In the genomic region with DNA sequence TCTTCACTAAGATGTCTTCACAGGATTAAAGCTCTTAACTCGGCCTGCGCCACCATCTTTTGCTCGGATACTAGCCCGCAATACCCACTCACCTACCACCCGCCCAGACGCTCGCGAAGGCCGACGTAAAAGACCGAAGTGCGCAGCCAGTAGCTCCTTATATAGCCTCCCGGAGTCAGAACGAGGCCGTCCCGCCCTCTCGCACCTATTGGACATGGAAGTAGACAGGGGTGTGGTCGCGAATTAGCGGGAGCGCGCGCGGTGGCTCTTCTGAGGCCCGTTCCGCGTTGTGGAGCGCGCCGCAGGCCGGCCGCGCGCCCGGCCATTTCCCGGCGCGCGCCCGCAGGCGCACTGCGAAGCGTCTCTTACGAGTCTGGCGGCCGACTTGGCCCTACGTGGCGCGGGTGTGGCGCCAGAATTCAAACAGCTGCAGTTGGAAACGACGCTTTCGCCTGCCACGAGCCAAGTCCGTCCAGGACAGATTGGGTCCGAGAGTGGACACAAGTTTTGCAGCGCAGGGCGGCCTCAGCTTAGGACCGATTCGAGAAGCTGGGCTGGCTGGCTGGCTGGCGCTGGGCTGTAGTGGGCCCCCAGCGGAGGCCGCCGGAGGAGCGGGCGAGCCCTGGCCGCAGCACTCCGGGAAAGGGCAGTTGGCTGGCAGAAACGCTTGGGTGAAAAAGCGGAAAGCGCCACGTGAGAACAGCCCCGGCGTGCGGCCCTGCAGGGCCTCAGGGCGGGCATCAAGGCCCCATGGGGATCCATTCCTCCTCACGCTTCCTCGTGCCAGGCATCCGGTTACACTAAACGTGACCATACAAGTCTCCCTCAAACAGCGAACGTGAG, we compare ENCODE assay signal across 8 cellular contexts. TPM values are rescaled to one million over a fixed set of nuclear protein-coding genes. Genes with fewer than 3 reads are reported as not detected.
DNase-seq lines count a peak whose midpoint lies in the region; ATAC-seq, FAIRE-seq and TF ChIP-seq lines count a peak whose summit lies in the region.

No MANE protein-coding gene starts in this region.

- no peaks in the 10 kb centered on the region; a peak in 1 of 5 replicates for H3K27me3 ChIP-seq in HepG2 (ENCODE audit: control insufficient read depth in 1 of 2, insufficient read depth in 2 of 2, low read length in 2 of 2)

- POLR2A ChIA-PET in activated CD4-positive, alpha-beta T cell treated with anti-CD3 and anti-CD28 coated beads, Interleukin-2, amount 10 ng/mL, durations not matched to agents 7 days and 5 days (lab: Charles Lee): interaction anchor here (0.6 to 5.2 kb wide), 4 partner anchors 9 to 84 kb away, joined by 3 to 109 read pairs (median 15); partner anchors contain the start of gene SYNCRIP
- POLR2A ChIA-PET in HepG2 (lab: Yijun Ruan, JAX): interaction anchor here (0.7 to 5.5 kb wide), 27 partner anchors 9 to 318 kb away, joined by 3 to 245 read pairs (median 7); partner anchors contain the start of genes NT5E, SNX14 and SYNCRIP

- FAIRE-seq in HepG2 (lab: Jason Lieb, UNC): peak; percentile 58

- peaks cover 0 to 4% of the 10 kb centered on the region in 2 experiments; a peak in 1 of 5 replicates for H3K36me3 ChIP-seq in HepG2 (replicated peaks in 1 of 2; ENCODE audit: control insufficient read depth in 1 of 2, insufficient read depth in 2 of 2, low read length in 2 of 2)

- WGBS in HepG2 (ENCODE audit: low lambda C conversion rate): 1% methylated on average over 27 of the region's 82 CpGs

- intact Hi-C loops in HepG2 (cut with micrococcal nuclease; ENCODE audit: unreplicated experiment): loop anchor here (1.0 to 10.0 kb wide), 4 partner anchors 19 to 186 kb away; partner anchors contain the start of gene SNX14

- H2AFZ ChIP-seq in HepG2 (ENCODE audit: low read length): no peak overlapping the region

- H3K4me1 ChIP-seq in HepG2 (ENCODE audit: insufficient read depth, low read length): peaks cover 34% of the 10 kb centered on the region

- peak overlapping the region; percentile 92 to 97 (median 93) for H3K4me3 ChIP-seq in HepG2 (replicated peaks in 1 of 3; ENCODE audit: insufficient read depth in 1 of 3, low read depth in 2 of 3, low read length in 3 of 3)

- peak overlapping the region; percentile 94 for H3K4me2 ChIP-seq in HepG2 (ENCODE audit: low read depth, low read length)

- no peaks in the 10 kb centered on the region for H3K27me3 Mint-ChIP-seq in activated CD4-positive, alpha-beta T cell treated with anti-CD3 and anti-CD28 coated beads, Interleukin-2, amount 10 ng/mL, durations not matched to agents 7 days and 5 days

- no peaks in the 10 kb centered on the region for H3K9me3 ChIP-seq in HepG2 (ENCODE audit: low read length)

- H3K36me3 Mint-ChIP-seq in activated CD4-positive, alpha-beta T cell treated with anti-CD3 and anti-CD28 coated beads, Interleukin-2, amount 10 ng/mL, durations not matched to agents 7 days and 5 days (ENCODE audit: low read depth): peaks cover 55% of the 10 kb centered on the region

- 0 out of 2 replicates have a peak, but pooled peaks have one; percentile 14 for TF ChIP-seq CTCF in HepG2 (CRISPR knock-in tag; IDR thresholded peaks at IDR 0.05)

- peak overlapping the region; percentile 97 for H3K27ac ChIP-seq in HepG2 (ENCODE audit: extremely low read length, insufficient read depth, low read length)

- peaks cover 48% of the 10 kb centered on the region for H3K79me2 ChIP-seq in HepG2 (ENCODE audit: insufficient read depth, low read length)

- H3K9me3 Mint-ChIP-seq in activated CD4-positive, alpha-beta T cell treated with anti-CD3 and anti-CD28 coated beads, Interleukin-2, amount 10 ng/mL, durations not matched to agents 7 days and 5 days: peaks cover 2% of the 10 kb centered on the region

- TF ChIP-seq RAD21 in HepG2 (CRISPR knock-in tag; IDR thresholded peaks at IDR 0.05): peak; percentile 63

- peak overlapping the region; percentile 97 for H3K9ac ChIP-seq in HepG2 (ENCODE audit: insufficient read depth, low read depth, low read length)

- no TSS peak for BruUV-seq in HepG2 (replicated peaks; lab: Mats Ljungman, UMichigan)

- peak; percentile 73 to 99 (median 95) for DNase-seq in C1 segment of cervical spinal cord (lab: John Stamatoyannopoulos, UW)
- peak; percentile 97 to 99 for DNase-seq in NCI-H526 (lab: John Stamatoyannopoulos, UW)
- peak; percentile 97 for DNase-seq in activated CD4-positive, alpha-beta T cell treated with anti-CD3 and anti-CD28 coated beads, Interleukin-2, amount 10 ng/mL, durations not matched to agents 7 days and 5 days
- DNase-seq in dedifferentiated amniotic fluid mesenchymal stem cell (ENCODE audit: extremely low spot score): peak; percentile 98
- peak; percentile 96 for DNase-seq in HepG2 (ENCODE audit: low spot score)
- peak; percentile 95 to 97 for DNase-seq in stimulated activated CD4-positive, alpha-beta T cell treated with anti-CD3 and anti-CD28 coated beads, Interleukin-2, amount 100 ng/mL, for 48 hours

- peak overlapping the region; percentile 98 for H3K4me3 Mint-ChIP-seq in activated CD4-positive, alpha-beta T cell treated with anti-CD3 and anti-CD28 coated beads, Interleukin-2, amount 10 ng/mL, durations not matched to agents 7 days and 5 days

- TF ChIP-seq EP300 in HepG2 (IDR thresholded peaks at IDR 0.05; ENCODE audit: low read depth in 2 of 2, low read length in 2 of 2): peak in 1 of 2 experiments; percentile 19; a peak in 2 of 4 replicates
- TF ChIP-seq EP300 in HepG2 (CRISPR knock-in tag; IDR thresholded peaks at IDR 0.05; ENCODE audit: borderline replicate concordance): no peak; the same call in 1 of the 2 replicates

- H4K20me1 ChIP-seq in HepG2 (ENCODE audit: insufficient read depth, low read length): peaks cover 37% of the 10 kb centered on the region

- peak; percentile 86 for ATAC-seq in GM19328 (IDR thresholded peaks at IDR 0.05; ENCODE audit: unreplicated experiment)
- peak; percentile 68 for ATAC-seq in HG03469 (IDR thresholded peaks at IDR 0.05; ENCODE audit: unreplicated experiment)
- ATAC-seq in HepG2: peak; percentile 80

- peak; percentile 100 for TF ChIP-seq POLR2A in HepG2 (IDR thresholded peaks at IDR 0.05; ENCODE audit: insufficient read depth in 1 of 2, low read depth in 2 of 2, low read length in 2 of 2)

- H3K27ac Mint-ChIP-seq in activated CD4-positive, alpha-beta T cell treated with anti-CD3 and anti-CD28 coated beads, Interleukin-2, amount 10 ng/mL, durations not matched to agents 7 days and 5 days: peak overlapping the region; percentile 96

- in situ Hi-C loops in HepG2 (cut with HindIII; ENCODE audit: extremely low pct_ligation_motif_present, low pct_unique_long_range_greater_than_20kb): loop anchor here (5.0 kb wide), 1 partner anchor 37 kb away; the partner anchor contains the start of gene SYNCRIP

- CTCF ChIA-PET in activated CD4-positive, alpha-beta T cell treated with anti-CD3 and anti-CD28 coated beads, Interleukin-2, amount 10 ng/mL, durations not matched to agents 7 days and 5 days (lab: Charles Lee): interaction anchor here (0.9 to 1.9 kb wide), 9 partner anchors 9 to 233 kb away, joined by 3 to 7 read pairs (median 6); partner anchors contain the start of gene SYNCRIP
- CTCF ChIA-PET in HepG2 (lab: Yijun Ruan, JAX; ENCODE audit: low intra/inter-chr PET ratio, low total read pairs): no interaction called here

- H3K4me1 Mint-ChIP-seq in activated CD4-positive, alpha-beta T cell treated with anti-CD3 and anti-CD28 coated beads, Interleukin-2, amount 10 ng/mL, durations not matched to agents 7 days and 5 days: peaks cover 51% of the 10 kb centered on the region

TF ChIP-seq in HepG2, 621 proteins besides CTCF, POLR2A, EP300 and RAD21 (continues in another document):
- TF ChIP-seq ELF4 (CRISPR knock-in tag; IDR thresholded peaks at IDR 0.05; ENCODE audit: borderline replicate concordance): no peak
- peak; percentile 88 for TF ChIP-seq IKZF4 (CRISPR knock-in tag; IDR thresholded peaks at IDR 0.05; ENCODE audit: borderline replicate concordance, low read depth, not compliant biosample characterization)
- TF ChIP-seq NRL (CRISPR knock-in tag; IDR thresholded peaks at IDR 0.05; ENCODE audit: borderline replicate concordance): peak; percentile 71
- peak; percentile 68; the same call in 1 of the 2 replicates for TF ChIP-seq REL (CRISPR knock-in tag; conservative IDR thresholded peaks at IDR 0.05)
- TF ChIP-seq NFKB2 (CRISPR knock-in tag; IDR thresholded peaks at IDR 0.05; ENCODE audit: borderline replicate concordance): peak; percentile 93

RNA-seq across cellular contexts. Expression of gene SYNCRIP, which starts 36.1 kb away (rescaled TPM):
- 100 to 1,000 TPM; 111 to 118 TPM for total RNA-seq in activated CD4-positive, alpha-beta T cell treated with anti-CD3 and anti-CD28 coated beads, Interleukin-2, amount 10 ng/mL, durations not matched to agents 7 days and 5 days
- total RNA-seq in HepG2 (2016; rRNA removed; fragmentation: Illumina TruSeq; extraction: Trizol): 112 and 183 TPM in 2 replicates
- total RNA-seq in HepG2 (2016; cell fraction: cytosol; rRNA removed; fragmentation: Illumina TruSeq; extraction: Trizol; ENCODE audit: low read depth): 11.4 and 13.0 TPM in 2 replicates
- 101 and 177 TPM in 2 replicates for total RNA-seq in HepG2 (2016; cell fraction: insoluble cytoplasmic fraction; rRNA removed; fragmentation: Illumina TruSeq; extraction: Trizol)
- 28.5 and 32.6 TPM in 2 replicates for total RNA-seq in HepG2 (2016; cell fraction: membrane; rRNA removed; fragmentation: Illumina TruSeq; extraction: Trizol)
- 112 TPM in 2 replicates for total RNA-seq in HepG2 (2016; cell fraction: nucleus; rRNA removed; fragmentation: Illumina TruSeq; extraction: Trizol)
- 6.8 and 8.1 TPM in 2 replicates for polyA plus RNA-seq in HepG2 (2011; rRNA removed)
- 3.2 and 5.2 TPM in 2 replicates for polyA plus RNA-seq in HepG2 (2011; cell fraction: cytosol; rRNA removed)
- 6.9 and 7.9 TPM in 2 replicates for polyA plus RNA-seq in HepG2 (2011; cell fraction: nucleus; rRNA removed)
- polyA plus RNA-seq in HepG2 (2012): 41.5 and 63.8 TPM in 2 replicates
- 5.1 and 5.8 TPM in 2 replicates for polyA plus RNA-seq in HepG2 (2016; cell fraction: cytosol; fragmentation: Illumina TruSeq; extraction: Trizol; ENCODE audit: low read depth)
- polyA plus RNA-seq in HepG2 (2016; cell fraction: insoluble cytoplasmic fraction; fragmentation: Illumina TruSeq; extraction: Trizol; ENCODE audit: low read depth): 185 and 186 TPM in 2 replicates
- polyA plus RNA-seq in HepG2 (2016; cell fraction: membrane; fragmentation: Illumina TruSeq; extraction: Trizol; ENCODE audit: low read depth): 12.7 and 15.0 TPM in 2 replicates
- 74.1 and 83.2 TPM in 2 replicates for polyA plus RNA-seq in HepG2 (2016; cell fraction: nucleus; fragmentation: Illumina TruSeq; extraction: Trizol; ENCODE audit: insufficient read depth, low read depth)
- 7.5 and 23.4 TPM in 2 replicates for polyA minus RNA-seq in HepG2 (2011; rRNA and poly(A)+ RNA removed; ENCODE audit: low replicate concordance)
- polyA minus RNA-seq in HepG2 (2011; cell fraction: cytosol; rRNA and poly(A)+ RNA removed): 13.1 and 17.5 TPM in 2 replicates
- 70.1 and 89.5 TPM in 2 replicates for polyA minus RNA-seq in HepG2 (2011; cell fraction: nucleus; rRNA and poly(A)+ RNA removed)

Comparison
In these comparisons a context has a peak if more than half of its experiments do, and no peak if none do; other contexts are left out.
1. Peak in every context shown above with its lines: DNase-seq, ATAC-seq, H3K4me3 ChIP-seq and H3K27ac ChIP-seq.